ENCODE assay signal across 9 cellular contexts in genomic region chr5:150217874-150218692, GRCh38. TPM values are rescaled to one million over a fixed set of nuclear protein-coding genes. Genes with fewer than 3 reads are reported as not detected.
DNase-seq lines count a peak whose midpoint lies in the region; FAIRE-seq and TF ChIP-seq lines count a peak whose summit lies in the region.
"Had no signal": no experiment of that assay in that cellular context is flagged by ENCODE, and none has a peak within 500 bp of the region (broad histone marks: within the 10 kb centered on the region; RNA-seq: fewer than 3 reads in every experiment).

No MANE protein-coding gene starts in this region.

- peak; percentile 74 for DNase-seq in GDM1 (lab: John Stamatoyannopoulos, UW)
- DNase-seq in HEK293T (ENCODE audit: extremely low spot score) = peak; percentile 90
- peak; percentile 39 for DNase-seq in NCI-H1092 treated with DMSO at 0.1 percent for 48 hours (lab: John Stamatoyannopoulos, UW)
- DNase-seq in SK-N-SH = peak; percentile 91
- DNase-seq in activated naive CD4-positive, alpha-beta T cell treated with anti-CD3 and anti-CD28 coated beads for 36 hours = peak; percentile 91
- peak; percentile 87 for DNase-seq in glutamatergic neuron
- peak; percentile 94 for DNase-seq in posterior vena cava (ENCODE audit: low spot score)
- peak; percentile 89 for DNase-seq in urothelium cell line (ENCODE audit: low spot score)

- no peaks in the 10 kb centered on the region for H3K79me2 ChIP-seq in SK-N-SH (ENCODE audit: insufficient read depth)

- no peaks in the 10 kb centered on the region for H3K4me1 Mint-ChIP-seq in activated naive CD4-positive, alpha-beta T cell treated with anti-CD3 and anti-CD28 coated beads for 36 hours (ENCODE audit: low read depth)
- peaks cover 9% of the 10 kb centered on the region for H3K4me1 Mint-ChIP-seq in glutamatergic neuron (ENCODE audit: low read depth, unreplicated experiment)

- H3K4me2 ChIP-seq in SK-N-SH = no peak overlapping the region

- intact Hi-C loops in activated naive CD4-positive, alpha-beta T cell treated with anti-CD3 and anti-CD28 coated beads for 36 hours (cut with micrococcal nuclease) = loop anchor here (1.0 to 5.0 kb wide), 6 partner anchors 57 to 581 kb away; no protein-coding TSS in a partner anchor
- intact Hi-C loops in posterior vena cava (cut with DNase I) = loop anchor here (2.0 to 5.0 kb wide), 3 partner anchors 55 to 91 kb away; no protein-coding TSS in a partner anchor

- no peaks in the 10 kb centered on the region for H3K9me3 Mint-ChIP-seq in activated naive CD4-positive, alpha-beta T cell treated with anti-CD3 and anti-CD28 coated beads for 36 hours
- peaks cover 4% of the 10 kb centered on the region for H3K9me3 Mint-ChIP-seq in glutamatergic neuron (ENCODE audit: unreplicated experiment)

- no peak for TF ChIP-seq EP300 in SK-N-SH (IDR thresholded peaks at IDR 0.05; ENCODE audit: borderline replicate concordance in 1 of 2, low read depth in 1 of 2, low read length in 1 of 2)

- FAIRE-seq in urothelium cell line (lab: Jason Lieb, UNC) = peak; percentile 48

- TF ChIP-seq RAD21 in SK-N-SH (IDR thresholded peaks at IDR 0.05; ENCODE audit: low read length) = peak; percentile 96

- no peak overlapping the region for H3K27ac ChIP-seq in SK-N-SH (ENCODE audit: low read depth in 2 of 2, low read length in 1 of 2)

- no peaks in the 10 kb centered on the region for H3K4me1 ChIP-seq in SK-N-SH (ENCODE audit: control insufficient read depth in 1 of 2, insufficient read depth in 2 of 2, low read depth in 1 of 2, low read length in 1 of 2)

- no peaks in the 10 kb centered on the region for H3K27me3 ChIP-seq in SK-N-SH (ENCODE audit: insufficient read depth)

- POLR2A ChIA-PET in HEK293T (lab: Yijun Ruan, JAX) (no interaction called here), SK-N-SH (lab: Yijun Ruan, JAX) (no interaction called here)

- H3K36me3 Mint-ChIP-seq in activated naive CD4-positive, alpha-beta T cell treated with anti-CD3 and anti-CD28 coated beads for 36 hours (ENCODE audit: low read depth) = no peaks in the 10 kb centered on the region
- H3K36me3 Mint-ChIP-seq in glutamatergic neuron (ENCODE audit: unreplicated experiment) = no peaks in the 10 kb centered on the region

- WGBS in SK-N-SH (ENCODE audit: low lambda C conversion rate) = 21% methylated on average over 10 of the region's 10 CpGs

- H3K27me3 Mint-ChIP-seq in activated naive CD4-positive, alpha-beta T cell treated with anti-CD3 and anti-CD28 coated beads for 36 hours (ENCODE audit: low read depth) = peaks cover 4% of the 10 kb centered on the region
- peaks cover 2% of the 10 kb centered on the region for H3K27me3 Mint-ChIP-seq in glutamatergic neuron (ENCODE audit: unreplicated experiment)

- H3K27ac Mint-ChIP-seq in activated naive CD4-positive, alpha-beta T cell treated with anti-CD3 and anti-CD28 coated beads for 36 hours = no peak overlapping the region
- H3K27ac Mint-ChIP-seq in glutamatergic neuron (ENCODE audit: unreplicated experiment) = no peak overlapping the region

- H3K4me3 Mint-ChIP-seq in activated naive CD4-positive, alpha-beta T cell treated with anti-CD3 and anti-CD28 coated beads for 36 hours = no peak overlapping the region
- no peak overlapping the region for H3K4me3 Mint-ChIP-seq in glutamatergic neuron (ENCODE audit: unreplicated experiment)

- H3K9me3 ChIP-seq in SK-N-SH = no peaks in the 10 kb centered on the region

- peak; percentile 92 for TF ChIP-seq CTCF in SK-N-SH (IDR thresholded peaks at IDR 0.05)
- peak; percentile 96 for TF ChIP-seq CTCF in glutamatergic neuron (IDR thresholded peaks at IDR 0.05; ENCODE audit: partially characterized antibody, unreplicated experiment)

- no peak overlapping the region for H2AFZ ChIP-seq in SK-N-SH (ENCODE audit: low read depth)

- no peaks in the 10 kb centered on the region for H3F3A ChIP-seq in SK-N-SH (replicated peaks; ENCODE audit: insufficient read depth)

- no peaks in the 10 kb centered on the region for H4K20me1 ChIP-seq in SK-N-SH (ENCODE audit: insufficient read depth)

- no peak overlapping the region; a peak in 1 of 4 replicates for H3K4me3 ChIP-seq in SK-N-SH (ENCODE audit: low read depth in 2 of 2, low read length in 1 of 2)

- H3K9me2 ChIP-seq in SK-N-SH = no peaks in the 10 kb centered on the region

- H3K36me3 ChIP-seq in SK-N-SH (replicated peaks in 1 of 2; ENCODE audit: control insufficient read depth in 1 of 2, insufficient read depth in 2 of 2, low read length in 1 of 2) = no peaks in the 10 kb centered on the region

- H3K9ac ChIP-seq in SK-N-SH = no peak overlapping the region

- CTCF ChIA-PET in HEK293T (lab: Yijun Ruan, JAX) (interaction anchor here (0.7 to 1.5 kb wide), 6 partner anchors 12 to 99 kb away, joined by 3 to 5 read pairs (median 4); no protein-coding TSS in a partner anchor), SK-N-SH (lab: Yijun Ruan, JAX) (interaction anchor here (0.6 to 9.7 kb wide), 61 partner anchors 9 to 529 kb away, joined by 3 to 173 read pairs (median 5); partner anchors contain the start of genes CSF1R, HMGXB3, PDGFRB and TIGD6)
- CTCF ChIA-PET in activated naive CD4-positive, alpha-beta T cell treated with anti-CD3 and anti-CD28 coated beads for 36 hours (lab: Charles Lee) = interaction anchor here (0.8 to 2.6 kb wide), 11 partner anchors 11 to 384 kb away, joined by 3 to 10 read pairs (median 3); no protein-coding TSS in a partner anchor

TF ChIP-seq in HEK293T, 16 proteins besides CTCF, POLR2A, EP300 and RAD21:
- TF ChIP-seq HDGF (IDR thresholded peaks at IDR 0.05; ENCODE audit: borderline replicate concordance) = no peak
- no peak for TF ChIP-seq SP1 (IDR thresholded peaks at IDR 0.05)
- TF ChIP-seq BHLHE40 (IDR thresholded peaks at IDR 0.05; ENCODE audit: borderline replicate concordance) = no peak
- no peak for TF ChIP-seq TARDBP (IDR thresholded peaks at IDR 0.05)
- TF ChIP-seq FOXA1 (IDR thresholded peaks at IDR 0.05) = no peak
- no peak for TF ChIP-seq LEF1 (IDR thresholded peaks at IDR 0.05; ENCODE audit: borderline replicate concordance)
- no peak for TF ChIP-seq ARNT (IDR thresholded peaks at IDR 0.05)
- TF ChIP-seq ZNF384 (IDR thresholded peaks at IDR 0.05) = no peak
- no peak for TF ChIP-seq ELF4 (IDR thresholded peaks at IDR 0.05)
- TF ChIP-seq PKNOX1 (IDR thresholded peaks at IDR 0.05) = no peak
- no peak for TF ChIP-seq L3MBTL2 (conservative IDR thresholded peaks at IDR 0.05)
- TF ChIP-seq FOXM1 (IDR thresholded peaks at IDR 0.05; ENCODE audit: borderline replicate concordance) = no peak
- TF ChIP-seq CTBP1 (IDR thresholded peaks at IDR 0.05; ENCODE audit: borderline replicate concordance) = no peak
- no peak for TF ChIP-seq SUZ12 (IDR thresholded peaks at IDR 0.05)
- no peak for TF ChIP-seq NFRKB (IDR thresholded peaks at IDR 0.05)
- no peak for TF ChIP-seq FOXK2 (IDR thresholded peaks at IDR 0.05)

TF ChIP-seq in SK-N-SH, 30 proteins besides CTCF, POLR2A, EP300 and RAD21:
- TF ChIP-seq CHD2 (IDR thresholded peaks at IDR 0.05; ENCODE audit: low read length, partially characterized antibody) (peak; percentile 30), GABPA (IDR thresholded peaks at IDR 0.05; ENCODE audit: low read depth) (no peak), RXRA (IDR thresholded peaks at IDR 0.05; ENCODE audit: borderline replicate concordance, low read depth) (no peak), SMC3 (IDR thresholded peaks at IDR 0.05; ENCODE audit: low read depth, low read length) (peak; percentile 97)

RNA-seq across cellular contexts. Expression of gene SLC6A7, which starts 28.2 kb away (rescaled TPM):
- polyA plus RNA-seq in SK-N-SH (2012; rRNA removed) = not detected in 2 replicates
- not detected in 2 replicates for polyA plus RNA-seq in SK-N-SH (2012; cell fraction: cytosol; rRNA removed)
- 0.04 and 0.08 TPM in 2 replicates for polyA plus RNA-seq in SK-N-SH (2012; cell fraction: nucleus; rRNA removed)
- total RNA-seq in activated naive CD4-positive, alpha-beta T cell treated with anti-CD3 and anti-CD28 coated beads for 36 hours = not detected
- total RNA-seq in glutamatergic neuron (ENCODE audit: unreplicated experiment) (not detected), posterior vena cava (under 1 TPM; 0.14 to 0.19 TPM)

RNA-seq across cellular contexts. Expression of gene CDX1, which starts 51.5 kb away (rescaled TPM):
- polyA plus RNA-seq in SK-N-SH (2012; rRNA removed) = 0.23 and 0.26 TPM in 2 replicates
- 0.19 and 0.26 TPM in 2 replicates for polyA plus RNA-seq in SK-N-SH (2012; cell fraction: cytosol; rRNA removed)
- 0.25 and 0.39 TPM in 2 replicates for polyA plus RNA-seq in SK-N-SH (2012; cell fraction: nucleus; rRNA removed)
- total RNA-seq in activated naive CD4-positive, alpha-beta T cell treated with anti-CD3 and anti-CD28 coated beads for 36 hours = not detected
- total RNA-seq in glutamatergic neuron (ENCODE audit: unreplicated experiment) = not detected
- total RNA-seq in posterior vena cava = under 1 TPM in 1 of 2 donors, not detected in 1; 0.28 TPM
- total RNA-seq: mononuclear cell had no signal

Comparison
In these comparisons a context has a peak if more than half of its experiments do, and no peak if none do; other contexts are left out.
1. DNase-seq: peak in every context shown above with its lines; median percentile 94 in posterior vena cava; 91 in SK-N-SH; 91 in activated naive CD4-positive, alpha-beta T cell treated with anti-CD3 and anti-CD28 coated beads for 36 hours; 90 in HEK293T; 89 in urothelium cell line; 87 in glutamatergic neuron; 74 in GDM1; 39 in NCI-H1092 treated with DMSO at 0.1 percent for 48 hours.